In genomic region chr6:36441307-36441894, GRCh38 we compare ENCODE assay signal across 7 cellular contexts. TPM values are rescaled to one million over a fixed set of nuclear protein-coding genes. Genes with fewer than 3 reads are reported as not detected.
DNase-seq lines count a peak whose midpoint lies in the region; ATAC-seq, FAIRE-seq and TF ChIP-seq lines count a peak whose summit lies in the region.

No MANE protein-coding gene starts in this region.

- ATAC-seq in GM18511 (IDR thresholded peaks at IDR 0.05; ENCODE audit: unreplicated experiment) (peak; percentile 52), HG03135 (IDR thresholded peaks at IDR 0.05; ENCODE audit: unreplicated experiment) (peak; percentile 65)
- peak; percentile 85 for ATAC-seq in activated CD4-positive, CD25-positive, alpha-beta regulatory T cell treated with anti-CD3 and anti-CD28 coated beads, Interleukin-2, amount 50 U/mL, for 24 hours

- DNase-seq in NCI-H345 (lab: John Stamatoyannopoulos, UW): peak; percentile 95
- peak; percentile 91 for DNase-seq in cerebellar cortex (ENCODE audit: low spot score)
- peak; percentile 96 for DNase-seq in kidney
- peak; percentile 58 to 60 for DNase-seq in stimulated activated CD4-positive, alpha-beta T cell treated with anti-CD3 and anti-CD28 coated beads, Interleukin-15, amount 100 ng/mL, for 1 hour (ENCODE audit: low read depth in 1 of 2, low spot score in 1 of 2)

- peak overlapping the region; percentile 83 to 88 for H3K27ac ChIP-seq in kidney (ENCODE audit: low read depth in 2 of 2, low read length in 2 of 2)

- intact Hi-C loops in kidney (cut with DNase I): no loop called here

- H3K4me1 ChIP-seq in kidney (ENCODE audit: control insufficient read depth in 1 of 2, insufficient read depth in 1 of 2, low read depth in 1 of 2, low read length in 2 of 2): peaks cover 10 to 16% of the 10 kb centered on the region in 2 donors

- no peaks in the 10 kb centered on the region for H3K9me3 ChIP-seq in kidney (ENCODE audit: control insufficient read depth in 1 of 2, low read length in 2 of 2)

- no peaks in the 10 kb centered on the region for H3K36me3 ChIP-seq in kidney (ENCODE audit: control insufficient read depth in 1 of 2, insufficient read depth in 2 of 2, low read length in 2 of 2)

- peak; percentile 87 for FAIRE-seq in kidney (lab: Jason Lieb, UNC)

- TF ChIP-seq CTCF in kidney (IDR thresholded peaks at IDR 0.05; ENCODE audit: borderline replicate concordance, extremely low read depth, insufficient read depth): no peak

- H3K4me3 ChIP-seq in kidney (ENCODE audit: low read length in 2 of 2): peak overlapping the region in 1 of 2 donors; percentile 37

- peak overlapping the region in 1 of 2 donors; percentile 57 for H3K9ac ChIP-seq in kidney (ENCODE audit: low read length in 2 of 2)

RNA-seq across cellular contexts. Expression of gene PXT1, which starts 1.3 kb away (rescaled TPM):
- 0.13 TPM for total RNA-seq in kidney
- not detected for polyA plus RNA-seq in kidney (ENCODE audit: insufficient read depth, low read depth, low replicate concordance)

RNA-seq across cellular contexts. Expression of gene KCTD20, which starts 1.4 kb away (rescaled TPM):
- 35.6 TPM for total RNA-seq in kidney
- 11.5 TPM for polyA plus RNA-seq in kidney (ENCODE audit: insufficient read depth, low read depth, low replicate concordance)

RNA-seq across cellular contexts. Expression of gene ETV7, which starts 53.9 kb away (rescaled TPM):
- total RNA-seq in kidney: 4.6 TPM
- 0.99 TPM for polyA plus RNA-seq in kidney (ENCODE audit: insufficient read depth, low read depth, low replicate concordance)
